Comparison of ENCODE assay signal across 1 cellular context in the genomic region with DNA sequence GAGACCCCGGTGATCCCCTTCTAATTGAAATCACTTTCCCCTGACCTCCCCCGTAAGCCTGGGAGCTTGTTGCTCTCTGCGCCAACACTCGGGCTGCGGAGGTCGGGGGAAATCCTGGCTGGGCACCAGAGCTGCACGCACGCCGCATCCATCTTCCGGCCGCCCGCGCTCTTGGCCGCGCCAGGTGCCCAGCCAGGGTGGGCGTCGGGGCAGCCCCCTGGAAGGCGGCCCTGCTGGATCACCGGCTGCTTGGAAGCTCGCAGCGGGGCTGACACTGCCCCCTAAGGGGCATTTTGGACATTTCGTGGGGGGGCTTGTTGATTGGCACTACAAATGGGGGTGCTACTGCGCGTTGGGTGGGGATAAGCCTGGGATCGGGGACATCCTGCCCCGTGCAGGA.
TF ChIP-seq lines count a peak whose summit lies in the region.

No MANE protein-coding gene starts in this region.

TF ChIP-seq in WTC11, 78 proteins besides CTCF, POLR2A, EP300 and RAD21:
- TF ChIP-seq, protein P1, sequence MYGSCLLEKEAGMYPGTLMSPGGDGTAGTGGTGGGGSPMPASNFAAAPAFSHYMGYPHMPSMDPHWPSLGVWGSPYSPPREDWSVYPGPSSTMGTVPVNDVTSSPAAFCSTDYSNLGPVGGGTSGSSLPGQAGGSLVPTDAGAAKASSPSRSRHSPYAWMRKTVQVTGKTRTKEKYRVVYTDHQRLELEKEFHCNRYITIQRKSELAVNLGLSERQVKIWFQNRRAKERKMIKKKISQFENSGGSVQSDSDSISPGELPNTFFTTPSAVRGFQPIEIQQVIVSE (CRISPR knock-in tag; IDR thresholded peaks at IDR 0.05; ENCODE audit: borderline replicate concordance), result no peak
- TF ChIP-seq, protein P2, sequence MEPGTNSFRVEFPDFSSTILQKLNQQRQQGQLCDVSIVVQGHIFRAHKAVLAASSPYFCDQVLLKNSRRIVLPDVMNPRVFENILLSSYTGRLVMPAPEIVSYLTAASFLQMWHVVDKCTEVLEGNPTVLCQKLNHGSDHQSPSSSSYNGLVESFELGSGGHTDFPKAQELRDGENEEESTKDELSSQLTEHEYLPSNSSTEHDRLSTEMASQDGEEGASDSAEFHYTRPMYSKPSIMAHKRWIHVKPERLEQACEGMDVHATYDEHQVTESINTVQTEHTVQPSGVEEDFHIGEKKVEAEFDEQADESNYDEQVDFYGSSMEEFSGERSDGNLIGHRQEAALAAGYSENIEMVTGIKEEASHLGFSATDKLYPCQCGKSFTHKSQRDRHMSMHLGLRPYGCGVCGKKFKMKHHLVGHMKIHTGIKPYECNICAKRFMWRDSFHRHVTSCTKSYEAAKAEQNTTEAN (CRISPR knock-in tag; IDR thresholded peaks at IDR 0.05), result no peak
- TF ChIP-seq, protein P3, sequence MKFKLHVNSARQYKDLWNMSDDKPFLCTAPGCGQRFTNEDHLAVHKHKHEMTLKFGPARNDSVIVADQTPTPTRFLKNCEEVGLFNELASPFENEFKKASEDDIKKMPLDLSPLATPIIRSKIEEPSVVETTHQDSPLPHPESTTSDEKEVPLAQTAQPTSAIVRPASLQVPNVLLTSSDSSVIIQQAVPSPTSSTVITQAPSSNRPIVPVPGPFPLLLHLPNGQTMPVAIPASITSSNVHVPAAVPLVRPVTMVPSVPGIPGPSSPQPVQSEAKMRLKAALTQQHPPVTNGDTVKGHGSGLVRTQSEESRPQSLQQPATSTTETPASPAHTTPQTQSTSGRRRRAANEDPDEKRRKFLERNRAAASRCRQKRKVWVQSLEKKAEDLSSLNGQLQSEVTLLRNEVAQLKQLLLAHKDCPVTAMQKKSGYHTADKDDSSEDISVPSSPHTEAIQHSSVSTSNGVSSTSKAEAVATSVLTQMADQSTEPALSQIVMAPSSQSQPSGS (CRISPR knock-in tag; IDR thresholded peaks at IDR 0.05; ENCODE audit: borderline replicate concordance, low read depth), result no peak
- TF ChIP-seq TEAD1 (CRISPR knock-in tag; IDR thresholded peaks at IDR 0.05), result no peak
- no peak for TF ChIP-seq OVOL2 (CRISPR knock-in tag; IDR thresholded peaks at IDR 0.05; ENCODE audit: borderline replicate concordance)
- no peak for TF ChIP-seq ZNF263 (CRISPR knock-in tag; IDR thresholded peaks at IDR 0.05; ENCODE audit: low read depth)
